Comparison of ENCODE assay signal across 8 cellular contexts in the genomic region with DNA sequence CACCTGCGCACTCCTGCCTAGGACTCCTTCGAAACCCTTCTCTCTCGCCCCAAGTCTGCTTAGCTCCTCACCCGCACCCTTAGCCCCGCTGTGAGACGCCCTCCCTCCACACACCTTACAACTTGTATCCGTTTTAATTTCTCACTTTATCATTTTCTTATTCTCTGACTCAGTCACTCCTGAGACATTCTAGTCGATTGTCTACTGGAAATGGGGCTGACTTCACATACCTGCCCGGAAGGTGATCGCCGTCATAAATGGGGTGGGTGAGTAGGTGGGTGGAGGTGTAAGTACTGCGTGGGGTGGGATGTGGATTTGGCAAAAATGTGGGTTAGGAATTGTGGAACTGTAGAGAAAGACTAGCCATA. TPM values are rescaled to one million over a fixed set of nuclear protein-coding genes. Genes with fewer than 3 reads are reported as not detected.
DNase-seq lines count a peak whose midpoint lies in the region; ATAC-seq, FAIRE-seq and TF ChIP-seq lines count a peak whose summit lies in the region.

No MANE protein-coding gene starts in this region.

- H3K36me3 ChIP-seq in K562 (ENCODE audit: control insufficient read depth, insufficient read depth, low read length), result peaks cover 9% of the 10 kb centered on the region; the same call in 1 of the 3 replicates

- no peaks in the 10 kb centered on the region for H3K27me3 ChIP-seq in K562 (ENCODE audit: control insufficient read depth in 2 of 2, insufficient read depth in 2 of 2, low read length in 2 of 2)

- H3K4me3 ChIP-seq in K562 (peak overlapping the region; percentile 93), lower leg skin (ENCODE audit: low read depth, poor library complexity, severe bottlenecking) (peak overlapping the region; percentile 83)

- peak overlapping the region; percentile 83 for H3K27ac ChIP-seq in K562 (ENCODE audit: extremely low read depth, low read depth, low read length)

- H3K9me1 ChIP-seq in K562 (ENCODE audit: control insufficient read depth, insufficient read depth, low read length), result peaks cover 4% of the 10 kb centered on the region

- peak overlapping the region; percentile 91 for H3K4me2 ChIP-seq in K562 (ENCODE audit: insufficient read depth, low read length)

- peak; percentile 11 to 57 (median 21) for DNase-seq in T-helper 1 cell
- DNase-seq in K562 (ENCODE audit: extremely low read depth in 1 of 4, low spot score in 3 of 4), result peak; percentile 10 to 32 (median 14)
- no peak for DNase-seq in lower leg skin (ENCODE audit: low spot score in 2 of 2)
- DNase-seq in stimulated activated CD8-positive, alpha-beta memory T cell treated with anti-CD3 and anti-CD28 coated beads, Interleukin-15, amount 100 ng/mL, for 4 hours (ENCODE audit: low read depth in 2 of 2), result peak; percentile 52 to 73
- no peak for DNase-seq in NOMO-1 treated with DMSO at 0.1 percent for 48 hours (lab: John Stamatoyannopoulos, UW; ENCODE audit: unreplicated experiment)
- no peak for DNase-seq in midbrain (lab: John Stamatoyannopoulos, UW)

- in situ Hi-C loops in K562 (cut with MboI), result no loop called here

- no peaks in the 10 kb centered on the region for H4K20me1 ChIP-seq in K562 (replicated peaks; ENCODE audit: control insufficient read depth, insufficient read depth, low read length)

- H2AFZ ChIP-seq in K562 (ENCODE audit: low read depth, low read length), result peak overlapping the region; percentile 93

- peak; percentile 6 for FAIRE-seq in K562 (lab: Jason Lieb, UNC)

- H3K79me2 ChIP-seq in K562 (ENCODE audit: control insufficient read depth, insufficient read depth, low read length), result peaks cover 52% of the 10 kb centered on the region

- TF ChIP-seq RAD21 in K562 (CRISPR knock-in tag; conservative IDR thresholded peaks at IDR 0.05 in 1 of 2, IDR thresholded peaks at IDR 0.05 in 1 of 2), result no peak

- TF ChIP-seq POLR2A in K562 (conservative IDR thresholded peaks at IDR 0.05), result no peak
- no peak for TF ChIP-seq POLR2A in lower leg skin (IDR thresholded peaks at IDR 0.05)

- H3K9ac ChIP-seq in K562 (ENCODE audit: insufficient read depth in 1 of 2, low read depth in 2 of 2, low read length in 2 of 2), result peak overlapping the region; percentile 87 to 96

- no peak for TF ChIP-seq EP300 in K562 (IDR thresholded peaks at IDR 0.05; ENCODE audit: low read length)

- POLR2A ChIA-PET in K562 (lab: Yijun Ruan, JAX), result interaction anchor here (0.6 to 1.3 kb wide), 2 partner anchors 9 to 76 kb away, joined by 4 read pairs; a partner anchor contains a TSS

- no TSS peak for BruUV-seq in K562 (replicated peaks; lab: Mats Ljungman, UMichigan)

- ATAC-seq in GM19023 (IDR thresholded peaks at IDR 0.05; ENCODE audit: unreplicated experiment) (peak; percentile 32), HG03045 (IDR thresholded peaks at IDR 0.05; ENCODE audit: unreplicated experiment) (peak; percentile 32), K562 (peak; percentile 69)

- peaks cover 12 to 23% of the 10 kb centered on the region in 2 experiments; a peak in 3 of 5 replicates for H3K4me1 ChIP-seq in K562 (replicated peaks in 1 of 2; ENCODE audit: control insufficient read depth in 2 of 2, insufficient read depth in 2 of 2, low read length in 2 of 2)

- WGBS in K562 (ENCODE audit: insufficient coverage, low coverage, missing lambda C conversion rate), result 2% methylated on average over 12 of the region's 12 CpGs
- 1% methylated on average over 12 of the region's 12 CpGs for WGBS in lower leg skin, 2 donors

- intact Hi-C loops in K562 (cut with micrococcal nuclease) (loop anchor here (5.0 kb wide), 2 partner anchors 46 to 54 kb away; no protein-coding TSS in a partner anchor), lower leg skin (cut with DNase I; ENCODE audit: low total_unique reads) (no loop called here)

- TF ChIP-seq CTCF in K562 (IDR thresholded peaks at IDR 0.05 in 2 of 3, conservative IDR thresholded peaks at IDR 0.05 in 1 of 3; ENCODE audit: insufficient read depth in 2 of 3, low read depth in 1 of 3, low read length in 3 of 3), result no peak
- TF ChIP-seq CTCF in lower leg skin (IDR thresholded peaks at IDR 0.05), result no peak

- CTCF ChIA-PET in K562 (lab: Yijun Ruan, JAX; ENCODE audit: low intra/inter-chr PET ratio), result no interaction called here

- no peaks in the 10 kb centered on the region for H3K9me3 ChIP-seq in K562 (replicated peaks; ENCODE audit: control insufficient read depth, insufficient read depth, low read depth, low read length)

TF ChIP-seq in K562, 482 proteins besides CTCF, POLR2A, EP300 and RAD21:
- TF ChIP-seq RBM22 (IDR thresholded peaks at IDR 0.05; ENCODE audit: low read depth, low read length, poor library complexity, severe bottlenecking) (no peak), EGR1 (conservative IDR thresholded peaks at IDR 0.05) (peak; percentile 63)

RNA-seq across cellular contexts. Expression of a gene that starts 0.7 kb away (rescaled TPM):
- total RNA-seq in K562 (2011; cell fraction: chromatin; rRNA removed; ENCODE audit: low replicate concordance), result 18.0 and 21.1 TPM in 2 replicates
- total RNA-seq in K562 (2011; cell fraction: nucleolus; rRNA removed), result 16.7 and 22.9 TPM in 2 replicates
- total RNA-seq in K562 (2011; cell fraction: nucleoplasm; rRNA removed), result 19.9 and 25.2 TPM in 2 replicates
- total RNA-seq in K562 (2014; rRNA removed) (13.4 and 15.3 TPM in 2 replicates), K562 (2014; rRNA removed; fragmentation: Illumina TruSeq; extraction: Trizol) (34.2 and 38.5 TPM in 2 replicates), K562 (2015; rRNA removed; fragmentation: Illumina TruSeq; extraction: Trizol) (24.8 and 27.8 TPM in 2 replicates), K562 (2021) (36.4 and 36.6 TPM in 2 replicates), lower leg skin (10 to 100 TPM; 78.6 to 83.2 (median 80.7) TPM)
- polyA plus RNA-seq in K562 (2011; rRNA removed) (53.7 and 54.4 TPM in 2 replicates), K562 (2014; fragmentation: Illumina TruSeq; extraction: Trizol) (25.6 and 28.6 TPM in 2 replicates), K562 (2014; fragmentation: Nextera tagmentation; extraction: Ambion mirVana) (10 to 100 TPM; 25.3 to 25.6 TPM), K562 (2014; rRNA removed) (22.5 and 23.6 TPM in 2 replicates)
- 26.4 and 30.2 TPM in 2 replicates for polyA plus RNA-seq in K562 (2011; cell fraction: cytosol; rRNA removed)
- polyA plus RNA-seq in K562 (2011; cell fraction: nucleus; rRNA removed), result 15.2 and 17.7 TPM in 2 replicates
- polyA plus RNA-seq in K562 (2012), result 33.0 and 34.7 TPM in 2 replicates
- 34.7 and 35.1 TPM in 2 replicates for polyA minus RNA-seq in K562 (2011; rRNA and poly(A)+ RNA removed)
- polyA minus RNA-seq in K562 (2011; cell fraction: cytosol; rRNA and poly(A)+ RNA removed), result 24.1 and 25.0 TPM in 2 replicates
- polyA minus RNA-seq in K562 (2011; cell fraction: nucleus; rRNA and poly(A)+ RNA removed), result 12.5 and 25.8 TPM in 2 replicates

Comparison
In these comparisons a context has a peak if more than half of its experiments do, and no peak if none do; other contexts are left out.
1. DNase-seq: peak in T-helper 1 cell (5 of 5), K562 (4 of 4) and stimulated activated CD8-positive, alpha-beta memory T cell treated with anti-CD3 and anti-CD28 coated beads, Interleukin-15, amount 100 ng/mL, for 4 hours (2 of 2); none in lower leg skin (0 of 2), NOMO-1 treated with DMSO at 0.1 percent for 48 hours (single experiment) and midbrain (single experiment).
2. Peak in every context shown above with its lines, with median percentiles within 50 percentile points of each other: ATAC-seq.